ENCODE assay signal across 9 cellular contexts in the genomic region with DNA sequence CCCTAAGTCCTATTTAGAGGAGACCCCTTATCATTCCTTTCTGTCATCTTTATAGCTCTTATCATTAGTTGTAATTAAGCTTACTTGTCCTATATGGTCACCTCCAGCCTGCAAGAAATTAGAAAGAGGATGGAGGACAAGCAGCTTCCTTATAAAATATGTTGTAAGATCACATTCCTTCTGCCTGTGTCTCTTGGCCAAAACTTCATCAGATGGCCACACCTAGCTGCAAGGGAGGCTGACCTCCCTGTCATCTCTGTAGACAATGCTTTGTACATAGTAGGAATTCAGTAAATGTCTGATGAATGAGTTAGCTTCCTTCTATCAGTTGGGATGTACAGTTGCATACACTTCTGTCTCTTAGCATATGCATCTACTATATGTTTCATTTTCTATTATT. TPM values are rescaled to one million over a fixed set of nuclear protein-coding genes. Genes with fewer than 3 reads are reported as not detected.
DNase-seq lines count a peak whose midpoint lies in the region; ATAC-seq and TF ChIP-seq lines count a peak whose summit lies in the region.
"Had no signal": no experiment of that assay in that cellular context is flagged by ENCODE, and none has a peak within 500 bp of the region (broad histone marks: within the 10 kb centered on the region; RNA-seq: fewer than 3 reads in every experiment).

No MANE protein-coding gene starts in this region.

- TF ChIP-seq CTCF in DND-41 (IDR thresholded peaks at IDR 0.05; ENCODE audit: borderline replicate concordance, extremely low read depth, low read length, poor library complexity, severe bottlenecking) (no peak), coronary artery (IDR thresholded peaks at IDR 0.05) (no peak), natural killer cell (IDR thresholded peaks at IDR 0.05) (no peak)

- H3K27ac ChIP-seq in DND-41 (ENCODE audit: low read length) (no peak overlapping the region), coronary artery (no peak overlapping the region)

- no peaks in the 10 kb centered on the region for H3K9me3 Mint-ChIP-seq in natural killer cell

- no peaks in the 10 kb centered on the region for H3K9me3 ChIP-seq in DND-41 (ENCODE audit: insufficient read depth, low read length, severe bottlenecking)

- ATAC-seq in DND-41 (ENCODE audit: insufficient read depth, low read depth), result no peak
- ATAC-seq in natural killer cell, result no peak
- ATAC-seq in GM19324 (IDR thresholded peaks at IDR 0.05; ENCODE audit: low FRiP score, unreplicated experiment), result no peak
- ATAC-seq in Right ventricle myocardium superior (ENCODE audit: poor library complexity), result no peak
- no peak for ATAC-seq in HG03460 (IDR thresholded peaks at IDR 0.05; ENCODE audit: unreplicated experiment)
- no peak for ATAC-seq in GM18909 (IDR thresholded peaks at IDR 0.05; ENCODE audit: poor library complexity, unreplicated experiment)

- DNase-seq in DND-41 (no peak), MV-4-11 (lab: John Stamatoyannopoulos, UW) (peak; percentile 12), coronary artery (ENCODE audit: low spot score) (no peak), natural killer cell (no peak), Right ventricle myocardium superior (no peak)
- DNase-seq: stimulated activated CD8-positive, alpha-beta memory T cell treated with anti-CD3 and anti-CD28 coated beads, Interleukin-4, amount 100 ng/mL, for 48 hours had no signal

- peaks cover 5% of the 10 kb centered on the region for H3K36me3 Mint-ChIP-seq in natural killer cell

- no peak overlapping the region for H2AFZ ChIP-seq in DND-41 (ENCODE audit: low read depth, low read length)

- peaks cover 19 to 30% of the 10 kb centered on the region in 2 donors for H3K4me1 Mint-ChIP-seq in natural killer cell

- intact Hi-C loops in natural killer cell (cut with micrococcal nuclease), result no loop called here
- intact Hi-C loops in Right ventricle myocardium superior (cut with DNase I), result no loop called here

- peaks cover 57% of the 10 kb centered on the region for H3K36me3 ChIP-seq in DND-41 (ENCODE audit: insufficient read depth, low read length)

- H3K4me2 ChIP-seq in DND-41 (ENCODE audit: insufficient read depth, low read length), result peak overlapping the region; percentile 78

- H3K27me3 Mint-ChIP-seq in natural killer cell (ENCODE audit: low read depth in 2 of 2), result no peaks in the 10 kb centered on the region

- H4K20me1 ChIP-seq in DND-41 (ENCODE audit: insufficient read depth, low read length), result peaks cover 17% of the 10 kb centered on the region; the same call in 1 of the 2 replicates

- H3K79me2 ChIP-seq in DND-41 (ENCODE audit: insufficient read depth, low read length), result peaks cover 52% of the 10 kb centered on the region

- H3K9ac ChIP-seq in DND-41 (ENCODE audit: low read depth, low read length), result no peak overlapping the region

- H3K4me3 ChIP-seq in DND-41 (ENCODE audit: low read depth in 1 of 2, low read length in 2 of 2) (peak overlapping the region in 1 of 2 experiments; percentile 90; a peak in 1 of 4 replicates), coronary artery (peak overlapping the region; percentile 7)

- H3K27me3 ChIP-seq in DND-41 (ENCODE audit: insufficient read depth, low read length, poor library complexity), result no peaks in the 10 kb centered on the region

- peak overlapping the region; percentile 75 to 83 for H3K27ac Mint-ChIP-seq in natural killer cell

- H3K4me1 ChIP-seq in DND-41 (ENCODE audit: insufficient read depth, low read length), result peaks cover 39% of the 10 kb centered on the region

- H3K4me3 Mint-ChIP-seq in natural killer cell, result peak overlapping the region; percentile 85

RNA-seq across cellular contexts. Expression of a gene that starts 1.9 kb away (rescaled TPM):
- 10 to 100 TPM; 40.1 to 42.3 (median 40.2) TPM for total RNA-seq in natural killer cell
- 19.0 TPM for total RNA-seq in Right ventricle myocardium superior

RNA-seq across cellular contexts. Expression of a gene that starts 2.0 kb away (rescaled TPM):
- total RNA-seq in natural killer cell (10 to 100 TPM; 14.6 to 19.0 (median 16.3) TPM), Right ventricle myocardium superior (21.0 TPM)

RNA-seq across cellular contexts. Expression of a gene that starts 56.6 kb away (rescaled TPM):
- total RNA-seq in natural killer cell, result under 1 TPM; 0.14 to 0.88 (median 0.41) TPM
- 0.46 TPM for total RNA-seq in Right ventricle myocardium superior
